18 cellular contexts compared by ENCODE assay signal in genomic region chr2:104040739-104041138, GRCh38.
DNase-seq lines count a peak whose midpoint lies in the region; ATAC-seq, FAIRE-seq and TF ChIP-seq lines count a peak whose summit lies in the region.
"Had no signal": no experiment of that assay in that cellular context is flagged by ENCODE, and none has a peak within 500 bp of the region (broad histone marks: within the 10 kb centered on the region; RNA-seq: fewer than 3 reads in every experiment).

No MANE protein-coding gene starts in this region.

- no peak overlapping the region for H3K4ac ChIP-seq in H1 (replicated peaks; ENCODE audit: insufficient read length, low read depth, low read length)

- no peaks in the 10 kb centered on the region for H3K9me3 ChIP-seq in H1 (ENCODE audit: insufficient read depth in 2 of 2, low read depth in 1 of 2, low read length in 1 of 2)
- H3K9me3 ChIP-seq: Caco-2 had no signal

- H3K4me1 ChIP-seq in GM23338 (ENCODE audit: insufficient read depth) (peaks cover 15% of the 10 kb centered on the region; the same call in 1 of the 2 replicates), H1 (replicated peaks in 1 of 4; ENCODE audit: control insufficient read depth in 3 of 4, insufficient read depth in 4 of 4, low read length in 3 of 4) (peaks cover 0 to 3% (median 0%) of the 10 kb centered on the region in 4 experiments; a peak in 1 of 7 replicates)
- H3K4me1 ChIP-seq: Caco-2 had no signal

- no peak overlapping the region for H2BK120ac ChIP-seq in H1 (replicated peaks; ENCODE audit: low read depth, low read length)

- peak; percentile 75 for DNase-seq in DMS53 (lab: John Stamatoyannopoulos, UW)
- peak; percentile 38 for DNase-seq in GM23338 (ENCODE audit: low spot score)
- no peak for DNase-seq in H1 (ENCODE audit: low read depth in 1 of 2, low spot score in 2 of 2)
- no peak for DNase-seq in retina
- DNase-seq in DMS153 treated with DMSO at 0.1 percent for 48 hours (lab: John Stamatoyannopoulos, UW; ENCODE audit: unreplicated experiment) = no peak
- DNase-seq: ACHN; AML-193; Caco-2; CD4-positive, alpha-beta T cell; GOT3; H9; IMR-90 had no signal

- no peak overlapping the region for H4K8ac ChIP-seq in H1 (ENCODE audit: extremely low read depth, insufficient read depth, low read length)

- CTCF ChIA-PET in H1 (lab: Charles Lee; ENCODE audit: partially characterized antibody) = no interaction called here

- no peak overlapping the region for H3K23ac ChIP-seq in H1 (ENCODE audit: insufficient read length)

- no peak overlapping the region for H3K4me3 Mint-ChIP-seq in GM23338
- H3K4me3 Mint-ChIP-seq: CD4-positive, alpha-beta T cell; H9 had no signal

- no peak overlapping the region for H3K9ac ChIP-seq in H1 (replicated peaks in 1 of 4; ENCODE audit: extremely low read depth in 1 of 4, low read depth in 3 of 4, low read length in 3 of 4)

- 48% methylated on average over 2 of the region's 2 CpGs; no CpG with 5 or more reads in 1 of the 2 experiments for WGBS in H1 (ENCODE audit: extremely low coverage in 1 of 2, insufficient coverage in 1 of 2, insufficient read length in 1 of 2, insufficient replicate concordance in 2 of 2, low coverage in 1 of 2, low lambda C conversion rate in 2 of 2, missing lambda C conversion rate in 1 of 2), 2 experiments

- no peak overlapping the region for H4K91ac ChIP-seq in H1 (replicated peaks; ENCODE audit: insufficient read length, low read length)

- H3K18ac ChIP-seq in H1 (ENCODE audit: extremely low read depth, low read length) = no peak overlapping the region

- ATAC-seq in GM23338 (peak; percentile 75), GM19452 (IDR thresholded peaks at IDR 0.05; ENCODE audit: unreplicated experiment) (no peak)
- ATAC-seq: K562 had no signal

- no peaks in the 10 kb centered on the region for H4K20me1 ChIP-seq in GM23338 (replicated peaks; ENCODE audit: insufficient read depth)
- H4K20me1 ChIP-seq in H1 (replicated peaks in 1 of 2; ENCODE audit: control insufficient read depth in 1 of 2, insufficient read depth in 2 of 2, low read length in 2 of 2) = no peaks in the 10 kb centered on the region

- no peak for TF ChIP-seq POLR2A in H1 (IDR thresholded peaks at IDR 0.05; ENCODE audit: control extremely low read depth in 1 of 2, low read depth in 2 of 2, low read length in 2 of 2)

- H3K4me3 ChIP-seq in GM23338 (no peak overlapping the region), H1 (ENCODE audit: extremely low read depth in 1 of 4, insufficient read depth in 2 of 4, low read depth in 3 of 4, low read length in 4 of 4) (no peak overlapping the region)
- H3K4me3 ChIP-seq: K562 had no signal

- no peak overlapping the region for H2AFZ ChIP-seq in GM23338
- no peak overlapping the region for H2AFZ ChIP-seq in H1 (ENCODE audit: low read length)

- no peak overlapping the region for H3K56ac ChIP-seq in H1 (replicated peaks; ENCODE audit: insufficient read length, low read depth, low read length)

- H3K4me2 ChIP-seq in GM23338 (peak overlapping the region; percentile 1; the same call in 1 of the 2 replicates), H1 (ENCODE audit: insufficient read depth in 1 of 2, low read depth in 2 of 2, low read length in 2 of 2) (peak overlapping the region; percentile 14 to 32; a peak in 1 of 4 replicates)

- no peaks in the 10 kb centered on the region for H3K27me3 Mint-ChIP-seq in GM23338 (ENCODE audit: insufficient read depth, low read depth, poor library complexity)
- H3K27me3 Mint-ChIP-seq: CD4-positive, alpha-beta T cell had no signal

- no peak overlapping the region for H3K27ac Mint-ChIP-seq in GM23338
- H3K27ac Mint-ChIP-seq: CD4-positive, alpha-beta T cell; H9 had no signal

- H3K27ac ChIP-seq in GM23338 (ENCODE audit: low read depth) = no peak overlapping the region
- H3K27ac ChIP-seq in H1 (ENCODE audit: low read depth, low read length) = no peak overlapping the region
- H3K27ac ChIP-seq: C4-2B had no signal

- no peak for TF ChIP-seq RAD21 in H1 (IDR thresholded peaks at IDR 0.05 in 1 of 2, conservative IDR thresholded peaks at IDR 0.05 in 1 of 2; ENCODE audit: low read depth in 2 of 2, low read length in 2 of 2)

- H2BK15ac ChIP-seq in H1 (ENCODE audit: low read length) = no peak overlapping the region

- H3K9me3 Mint-ChIP-seq in GM23338 = no peaks in the 10 kb centered on the region
- H3K9me3 Mint-ChIP-seq: H9 had no signal

- H2BK12ac ChIP-seq in H1 (ENCODE audit: low read depth, low read length) = no peak overlapping the region

- TF ChIP-seq EP300 in H1 (IDR thresholded peaks at IDR 0.05; ENCODE audit: borderline replicate concordance in 1 of 2, low read depth in 2 of 2, low read length in 2 of 2) = no peak

- H3K79me2 ChIP-seq in GM23338 (replicated peaks; ENCODE audit: insufficient read depth) (no peaks in the 10 kb centered on the region), H1 (ENCODE audit: control insufficient read depth in 1 of 2, insufficient read depth in 2 of 2, low read length in 2 of 2) (no peaks in the 10 kb centered on the region)

- no peak for FAIRE-seq in H1 (lab: Jason Lieb, UNC)
- FAIRE-seq: G401.6, GM12891, HTR-8/SVneo, K562 had no signal

- H3K36me3 ChIP-seq in GM23338 (ENCODE audit: insufficient read depth) (no peaks in the 10 kb centered on the region), H1 (ENCODE audit: control insufficient read depth in 2 of 4, insufficient read depth in 4 of 4, low read length in 3 of 4) (no peaks in the 10 kb centered on the region)

- no peak overlapping the region for H2AK5ac ChIP-seq in H1 (ENCODE audit: low read depth, low read length)

- H3K27me3 ChIP-seq in GM23338 (ENCODE audit: insufficient read depth) = no peaks in the 10 kb centered on the region
- no peaks in the 10 kb centered on the region for H3K27me3 ChIP-seq in H1 (replicated peaks in 1 of 4; ENCODE audit: control insufficient read depth in 3 of 4, extremely low read depth in 1 of 4, insufficient read depth in 3 of 4, low read length in 3 of 4)

- POLR2A ChIA-PET in H1 (lab: Charles Lee; ENCODE audit: partially characterized antibody) = no interaction called here

- H2BK20ac ChIP-seq in H1 (ENCODE audit: low read length) = no peak overlapping the region

- peaks cover 12% of the 10 kb centered on the region; the same call in 2 of the 3 replicates for H3K4me1 Mint-ChIP-seq in GM23338

- no peaks in the 10 kb centered on the region for H3K79me1 ChIP-seq in H1 (ENCODE audit: low read depth, low read length)

- TF ChIP-seq CTCF in GM23338 (conservative IDR thresholded peaks at IDR 0.05; ENCODE audit: low read depth in 2 of 2) (no peak), H1 (IDR thresholded peaks at IDR 0.05; ENCODE audit: control extremely low read depth in 1 of 3, insufficient read depth in 1 of 3, low read depth in 1 of 3, low read length in 3 of 3) (no peak)

- no peak overlapping the region for H2BK5ac ChIP-seq in H1 (ENCODE audit: low read depth, low read length)

- no peak overlapping the region for H3K14ac ChIP-seq in H1 (ENCODE audit: insufficient read length)

- H3K36me3 Mint-ChIP-seq in GM23338 (ENCODE audit: low read depth) = no peaks in the 10 kb centered on the region

- no peak overlapping the region for H4K5ac ChIP-seq in H1 (ENCODE audit: insufficient read length, low read depth, low read length)

- H3K23me2 ChIP-seq in H1 (ENCODE audit: low read depth, low read length) = no peaks in the 10 kb centered on the region

- H3F3A ChIP-seq in GM23338 (replicated peaks; ENCODE audit: low read depth) = no peaks in the 10 kb centered on the region

- H3K9me2 ChIP-seq in GM23338 (ENCODE audit: insufficient read depth) = no peaks in the 10 kb centered on the region

TF ChIP-seq in H1, 55 proteins besides CTCF, POLR2A, EP300 and RAD21:
- TF ChIP-seq POU5F1 (IDR thresholded peaks at IDR 0.05; ENCODE audit: low read depth, low read length) (peak; percentile 46; the same call in 1 of the 2 replicates), ATF3 (IDR thresholded peaks at IDR 0.05; ENCODE audit: insufficient read depth, low read depth, low read length) (no peak)

Comparison
In these comparisons a context has a peak if more than half of its experiments do, and no peak if none do; other contexts are left out.
1. DNase-seq: peak in DMS53 (single experiment) and GM23338 (single experiment); none in H1 (0 of 2), retina (single experiment) and DMS153 treated with DMSO at 0.1 percent for 48 hours (single experiment).